ENCODE assay signal across 29 cellular contexts in genomic region chr10:34798654-34799053, GRCh38.
"Had no signal": no experiment of that assay in that cellular context is flagged by ENCODE, and none has a peak within 500 bp of the region (broad histone marks: within the 10 kb centered on the region; RNA-seq: fewer than 3 reads in every experiment).

No MANE protein-coding gene starts in this region.

- ATAC-seq: effector memory CD8-positive, alpha-beta T cell; esophagus mucosa; foreskin keratinocyte; gastrocnemius medialis; gastroesophageal sphincter; heart left ventricle had no signal

- FAIRE-seq: colon, endometrium, endothelial cell of umbilical vein, frontal cortex had no signal

- H3K27me3 Mint-ChIP-seq: dendritic cell treated with granulocyte-macrophage colony-stimulating factor and Interleukin-4, amounts not matched to agents 40 ng/mL and 50 ng/mL, for 4 days had no signal

- H3K4me3 Mint-ChIP-seq: dendritic cell treated with granulocyte-macrophage colony-stimulating factor and Interleukin-4, amounts not matched to agents 40 ng/mL and 50 ng/mL, for 4 days; effector memory CD8-positive, alpha-beta T cell; endodermal cell had no signal

- H3K9me3 Mint-ChIP-seq: dendritic cell treated with granulocyte-macrophage colony-stimulating factor and Interleukin-4, amounts not matched to agents 40 ng/mL and 50 ng/mL, for 4 days; endodermal cell had no signal

- H3K36me3 ChIP-seq: colonic mucosa, esophagus muscularis mucosa, gastrocnemius medialis, gastroesophageal sphincter, heart right ventricle had no signal

- H3K9me3 ChIP-seq: colonic mucosa, esophagus muscularis mucosa, esophagus squamous epithelium, gastrocnemius medialis, gastroesophageal sphincter, heart right ventricle had no signal

- H3K27me3 ChIP-seq: colonic mucosa, esophagus muscularis mucosa, esophagus squamous epithelium, foreskin keratinocyte, gastrocnemius medialis, gastroesophageal sphincter, heart left ventricle, heart right ventricle had no signal

- H3K4me3 ChIP-seq: colonic mucosa, coronary artery, dorsolateral prefrontal cortex, esophagus muscularis mucosa, esophagus squamous epithelium, gastrocnemius medialis, gastroesophageal sphincter, heart left ventricle, heart right ventricle had no signal

- H3K27ac ChIP-seq: colonic mucosa, coronary artery, dorsolateral prefrontal cortex, epithelial cell of prostate, esophagus muscularis mucosa, esophagus squamous epithelium, foreskin keratinocyte, gastrocnemius medialis, gastroesophageal sphincter, heart left ventricle, heart right ventricle had no signal

- H3K27ac Mint-ChIP-seq: dendritic cell treated with granulocyte-macrophage colony-stimulating factor and Interleukin-4, amounts not matched to agents 40 ng/mL and 50 ng/mL, for 4 days; effector memory CD8-positive, alpha-beta T cell; endodermal cell had no signal

- DNase-seq: colonic mucosa; cortex of kidney; dermis blood vessel endothelial cell; dorsolateral prefrontal cortex; effector CD4-positive, alpha-beta T cell; effector CD8-positive, alpha-beta T cell; effector memory CD4-positive, alpha-beta T cell; effector memory CD8-positive, alpha-beta T cell; endodermal cell; erythroblast; esophagus squamous epithelium; foreskin fibroblast; foreskin keratinocyte; foreskin melanocyte; gastrocnemius medialis; glutamatergic neuron; head of caudate nucleus; heart left ventricle; heart right ventricle had no signal
